In the genomic region with DNA sequence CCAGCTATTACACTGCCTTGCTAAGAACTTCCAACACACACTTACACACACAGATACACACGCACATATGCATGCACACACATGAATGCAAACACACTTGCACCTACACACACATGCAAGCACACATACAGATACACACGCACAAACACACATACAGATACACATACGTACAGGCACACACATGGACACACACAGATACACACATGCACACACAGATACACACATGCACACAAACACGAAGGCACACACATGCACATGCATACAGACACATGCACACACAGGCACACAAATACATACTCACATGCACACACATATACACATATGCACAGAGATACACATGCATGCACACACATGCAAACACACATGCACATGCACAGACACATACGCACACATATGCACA, we compare ENCODE assay signal across 6 cellular contexts.
A peak's percentile ranks its signal among the peaks of the same experiment; 100 is the strongest.
DNase-seq lines count a peak whose midpoint lies in the region; ATAC-seq, FAIRE-seq and TF ChIP-seq lines count a peak whose summit lies in the region.
"Not testable (repeated sequence)": the region's sequence is repeated elsewhere in the genome, so short reads cannot be mapped to it uniquely, and the experiment has no call there.

No MANE protein-coding gene starts in this region.

- DNase-seq in HTR-8/SVneo (ENCODE audit: insufficient read length, low spot score); endothelial cell (ENCODE audit: low spot score); HepG2 (ENCODE audit: low spot score); neural progenitor cell (ENCODE audit: low spot score); trophoblast cell: not testable (repeated sequence)

- not testable (repeated sequence) for H3K79me2 ChIP-seq in HepG2 (ENCODE audit: insufficient read depth, low read length); neural progenitor cell (ENCODE audit: low read depth); trophoblast cell (ENCODE audit: control insufficient read depth, insufficient read depth, low read length, poor library complexity)

- not testable (repeated sequence) for H3K27ac ChIP-seq in BLaER1 treated with 17β-estradiol and CSF1 and Interleukin-3, amounts not matched to agents 10 nM and 100 nM; HepG2 (ENCODE audit: extremely low read length, insufficient read depth, low read length); neural progenitor cell; trophoblast cell (ENCODE audit: low read depth, low read length)

- H3K4me2 ChIP-seq in BLaER1 treated with 17β-estradiol and CSF1 and Interleukin-3, amounts not matched to agents 10 nM and 100 nM = peak overlapping the region in 6 of 11 experiments; percentile 54 to 64 (median 56); a peak in 6 of 22 replicates
- H3K4me2 ChIP-seq in HepG2 (ENCODE audit: low read depth, low read length); neural progenitor cell; trophoblast cell (ENCODE audit: low read length): not testable (repeated sequence)

- TF ChIP-seq POLR2A in HepG2 (IDR thresholded peaks at IDR 0.05; ENCODE audit: insufficient read depth in 1 of 2, low read depth in 2 of 2, low read length in 2 of 2) = not testable (repeated sequence)

- H3K9me3 ChIP-seq in BLaER1 treated with 17β-estradiol and CSF1 and Interleukin-3, amounts not matched to agents 10 nM and 100 nM (replicated peaks in 1 of 11); HepG2 (ENCODE audit: low read length); neural progenitor cell (ENCODE audit: low read depth); trophoblast cell (ENCODE audit: insufficient read depth, low read depth, low read length): not testable (repeated sequence)

- not testable (repeated sequence) for H3K18ac ChIP-seq in trophoblast cell (ENCODE audit: low read length)

- H3K36me3 ChIP-seq in BLaER1 treated with 17β-estradiol and CSF1 and Interleukin-3, amounts not matched to agents 10 nM and 100 nM; HepG2 (replicated peaks in 1 of 2; ENCODE audit: control insufficient read depth in 1 of 2, insufficient read depth in 2 of 2, low read length in 2 of 2); neural progenitor cell; trophoblast cell (ENCODE audit: control insufficient read depth in 1 of 2, insufficient read depth in 2 of 2, low read length in 2 of 2): not testable (repeated sequence)

- H2BK12ac ChIP-seq in trophoblast cell (ENCODE audit: low read length) = not testable (repeated sequence)

- not testable (repeated sequence) for H4K91ac ChIP-seq in trophoblast cell (ENCODE audit: low read depth, low read length)

- not testable (repeated sequence) for H3K27me3 ChIP-seq in BLaER1 treated with 17β-estradiol and CSF1 and Interleukin-3, amounts not matched to agents 10 nM and 100 nM; HepG2 (ENCODE audit: control insufficient read depth in 1 of 2, insufficient read depth in 2 of 2, low read length in 2 of 2); neural progenitor cell; trophoblast cell (ENCODE audit: insufficient read depth, low read length)

- not testable (repeated sequence) for H3K4me1 Mint-ChIP-seq in endothelial cell (ENCODE audit: unreplicated experiment); neural progenitor cell

- H3K27ac Mint-ChIP-seq in endothelial cell (ENCODE audit: unreplicated experiment); neural progenitor cell: not testable (repeated sequence)

- H3K14ac ChIP-seq in trophoblast cell (ENCODE audit: low read length) = not testable (repeated sequence)

- not testable (repeated sequence) for H4K8ac ChIP-seq in trophoblast cell (ENCODE audit: low read depth, low read length)

- not testable (repeated sequence) for H3K23ac ChIP-seq in trophoblast cell (ENCODE audit: low read length)

- peak; percentile 92 for FAIRE-seq in HTR-8/SVneo (lab: Jason Lieb, UNC)
- not testable (repeated sequence) for FAIRE-seq in HepG2 (lab: Jason Lieb, UNC)

- WGBS in HepG2 (ENCODE audit: low lambda C conversion rate) = 44% methylated on average over 4 of the region's 5 CpGs
- no CpG with 5 or more reads among the region's 5 CpGs for WGBS in trophoblast cell (ENCODE audit: extremely low coverage, insufficient coverage, insufficient read length)

- H2BK5ac ChIP-seq in trophoblast cell (ENCODE audit: low read depth, low read length, poor library complexity) = not testable (repeated sequence)

- not testable (repeated sequence) for H2BK120ac ChIP-seq in trophoblast cell (ENCODE audit: insufficient read depth, low read length, poor library complexity)

- H3K4me3 Mint-ChIP-seq in endothelial cell (ENCODE audit: unreplicated experiment) = peak overlapping the region; percentile 1
- H3K4me3 Mint-ChIP-seq in neural progenitor cell = peak overlapping the region; percentile 0

- H3K9me3 Mint-ChIP-seq in endothelial cell (ENCODE audit: unreplicated experiment); neural progenitor cell: not testable (repeated sequence)

- H3K79me1 ChIP-seq in trophoblast cell (ENCODE audit: low read length) = not testable (repeated sequence)

- not testable (repeated sequence) for H3F3A ChIP-seq in neural progenitor cell (ENCODE audit: low read depth)

- not testable (repeated sequence) for H4K12ac ChIP-seq in trophoblast cell (ENCODE audit: low read depth, low read length)

- not testable (repeated sequence) for H3K9ac ChIP-seq in BLaER1 treated with 17β-estradiol and CSF1 and Interleukin-3, amounts not matched to agents 10 nM and 100 nM; HepG2 (ENCODE audit: insufficient read depth, low read depth, low read length); neural progenitor cell; trophoblast cell (ENCODE audit: low read length)

- not testable (repeated sequence) for H4K20me1 ChIP-seq in BLaER1 treated with 17β-estradiol and CSF1 and Interleukin-3, amounts not matched to agents 10 nM and 100 nM; HepG2 (ENCODE audit: insufficient read depth, low read length); neural progenitor cell (ENCODE audit: low read depth)

- not testable (repeated sequence) for BruUV-seq in HepG2 (replicated peaks; lab: Mats Ljungman, UMichigan)

- H3K4me1 ChIP-seq in BLaER1 treated with 17β-estradiol and CSF1 and Interleukin-3, amounts not matched to agents 10 nM and 100 nM = peaks cover 0 to 39% (median 20%) of the 10 kb centered on the region in 10 experiments; a peak in 13 of 20 replicates
- H3K4me1 ChIP-seq in HepG2 (ENCODE audit: insufficient read depth, low read length); neural progenitor cell; trophoblast cell (ENCODE audit: control insufficient read depth in 1 of 2, insufficient read depth in 2 of 2, low read length in 2 of 2): not testable (repeated sequence)

- peaks cover 24% of the 10 kb centered on the region for H3K36me3 Mint-ChIP-seq in endothelial cell (ENCODE audit: low read depth, unreplicated experiment)
- not testable (repeated sequence) for H3K36me3 Mint-ChIP-seq in neural progenitor cell

- intact Hi-C loops in HepG2 (cut with micrococcal nuclease; ENCODE audit: unreplicated experiment) = not testable (repeated sequence)

- TF ChIP-seq RAD21 in HepG2 (CRISPR knock-in tag; IDR thresholded peaks at IDR 0.05) = not testable (repeated sequence)

- H2AK5ac ChIP-seq in trophoblast cell (ENCODE audit: low read length) = not testable (repeated sequence)

- in situ Hi-C loops in HepG2 (cut with HindIII; ENCODE audit: extremely low pct_ligation_motif_present, low pct_unique_long_range_greater_than_20kb) = not testable (repeated sequence)

- not testable (repeated sequence) for H2AFZ ChIP-seq in HepG2 (ENCODE audit: low read length); neural progenitor cell (replicated peaks); trophoblast cell (ENCODE audit: insufficient read depth, low read length, poor library complexity)

- not testable (repeated sequence) for H3K27me3 Mint-ChIP-seq in endothelial cell (ENCODE audit: unreplicated experiment); neural progenitor cell (ENCODE audit: insufficient read depth, low read depth)

- H3K4ac ChIP-seq in trophoblast cell (ENCODE audit: low read depth, low read length) = not testable (repeated sequence)

- not testable (repeated sequence) for TF ChIP-seq EP300 in HepG2 (IDR thresholded peaks at IDR 0.05; ENCODE audit: low read depth in 2 of 2, low read length in 2 of 2); HepG2 (CRISPR knock-in tag; IDR thresholded peaks at IDR 0.05; ENCODE audit: borderline replicate concordance)

- ATAC-seq in HepG2 = not testable (repeated sequence)

- CTCF ChIA-PET in HepG2 (lab: Yijun Ruan, JAX; ENCODE audit: low intra/inter-chr PET ratio, low total read pairs) = not testable (repeated sequence)

- TF ChIP-seq CTCF in endothelial cell (IDR thresholded peaks at IDR 0.05; ENCODE audit: unreplicated experiment); HepG2 (CRISPR knock-in tag; IDR thresholded peaks at IDR 0.05); neural progenitor cell (IDR thresholded peaks at IDR 0.05): not testable (repeated sequence)

- POLR2A ChIA-PET in HepG2 (lab: Yijun Ruan, JAX) = not testable (repeated sequence)

- H3K4me3 ChIP-seq in BLaER1 treated with 17β-estradiol and CSF1 and Interleukin-3, amounts not matched to agents 10 nM and 100 nM; HepG2 (replicated peaks in 1 of 3; ENCODE audit: insufficient read depth in 1 of 3, low read depth in 2 of 3, low read length in 3 of 3); neural progenitor cell: not testable (repeated sequence)
- H3K4me3 ChIP-seq in trophoblast cell (ENCODE audit: low read depth, low read length) = peak overlapping the region; percentile 58
